ENCODE assay signal across 17 cellular contexts in the genomic region with DNA sequence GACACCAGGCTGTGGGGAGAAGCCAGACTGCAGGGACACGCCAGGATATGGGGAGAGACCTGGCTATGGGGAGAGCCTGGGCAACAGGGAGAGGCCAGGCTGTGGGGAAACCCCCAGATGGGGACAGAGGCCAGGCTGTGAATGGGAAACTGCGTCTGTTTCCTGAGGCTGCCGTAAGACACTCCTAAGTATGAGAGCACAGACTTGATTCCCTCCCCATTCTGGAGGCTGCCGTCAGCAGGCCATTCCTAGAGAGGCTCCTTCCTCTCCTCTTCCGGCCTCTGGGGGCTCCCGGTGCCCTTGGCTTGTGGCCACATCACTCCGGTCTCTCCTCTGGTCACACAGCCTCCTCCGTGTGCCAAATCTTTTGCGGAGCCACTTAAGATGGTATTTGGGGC.
"Had no signal": no experiment of that assay in that cellular context is flagged by ENCODE, and none has a peak within 500 bp of the region (broad histone marks: within the 10 kb centered on the region; RNA-seq: fewer than 3 reads in every experiment).

No MANE protein-coding gene starts in this region.

- H3K36me3 ChIP-seq: brain microvascular endothelial cell, right atrium auricular region had no signal

- DNase-seq: activated CD4-positive, alpha-beta T cell treated with anti-CD3 and anti-CD28 coated beads, Interleukin-2, amount 50 U/mL, for 1 hour; activated T-cell treated with anti-CD3 and anti-CD28 coated beads for 4 hours; brain microvascular endothelial cell; esophagus squamous epithelium; foreskin melanocyte; SW 1271 had no signal

- FAIRE-seq: endometrium, islet of Langerhans had no signal

- H3K36me3 Mint-ChIP-seq: activated naive CD4-positive, alpha-beta T cell treated with anti-CD3 and anti-CD28 coated beads, Interleukin-2, amount 50 U/mL, for 72 hours had no signal

- H3K27ac ChIP-seq: brain microvascular endothelial cell, esophagus squamous epithelium, neutrophil had no signal

- H3K9me3 ChIP-seq: esophagus squamous epithelium, neutrophil, right atrium auricular region had no signal

- H3K4me1 ChIP-seq: right atrium auricular region had no signal

- H3K27me3 ChIP-seq: brain microvascular endothelial cell, esophagus squamous epithelium, neutrophil, right atrium auricular region had no signal

- H3K4me3 ChIP-seq: esophagus squamous epithelium, right atrium auricular region, smooth muscle cell had no signal

- H3K4me2 ChIP-seq: smooth muscle cell had no signal

- H3K4me3 Mint-ChIP-seq: mesothelial cell of epicardium; stimulated activated effector memory CD8-positive, alpha-beta T cell treated with anti-CD3 and anti-CD28 coated beads, Interleukin-12 subunit alpha, Interleukin-12 subunit beta, amount 100 ng/mL, for 72 hours; T-helper 2 cell treated with Interferon-gamma antibody and Interleukin-4, amounts not matched to agents 5 μg/mL and 100 μg/mL, for 36 hours; type B pancreatic cell had no signal

- H3K4me1 Mint-ChIP-seq: stimulated activated effector memory CD8-positive, alpha-beta T cell treated with anti-CD3 and anti-CD28 coated beads, Interleukin-12 subunit alpha, Interleukin-12 subunit beta, amount 100 ng/mL, for 72 hours had no signal

- ATAC-seq: activated naive CD4-positive, alpha-beta T cell treated with anti-CD3 and anti-CD28 coated beads, Interleukin-2, amount 50 U/mL, for 72 hours; stimulated activated effector memory CD8-positive, alpha-beta T cell treated with anti-CD3 and anti-CD28 coated beads, Interleukin-12 subunit alpha, Interleukin-12 subunit beta, amount 100 ng/mL, for 72 hours had no signal

- H3K27ac Mint-ChIP-seq: activated naive CD4-positive, alpha-beta T cell treated with anti-CD3 and anti-CD28 coated beads, Interleukin-2, amount 50 U/mL, for 72 hours; activated T-helper 2 cell treated with anti-CD3 and anti-CD28 coated beads, Interferon-gamma antibody, Interleukin-2, Interleukin-4, amounts not matched to agents 10 μg/mL and 5 μg/mL and 100 μg/mL, durations not matched to agents 14 hours and 24 hours and 36 hours; mesothelial cell of epicardium; stimulated activated effector memory CD8-positive, alpha-beta T cell treated with anti-CD3 and anti-CD28 coated beads, Interleukin-12 subunit alpha, Interleukin-12 subunit beta, amount 100 ng/mL, for 72 hours; T-helper 2 cell treated with Interferon-gamma antibody and Interleukin-4, amounts not matched to agents 5 μg/mL and 100 μg/mL, for 36 hours; type B pancreatic cell had no signal

- H3K9me3 Mint-ChIP-seq: activated naive CD4-positive, alpha-beta T cell treated with anti-CD3 and anti-CD28 coated beads, Interleukin-2, amount 50 U/mL, for 72 hours; activated T-helper 2 cell treated with anti-CD3 and anti-CD28 coated beads, Interferon-gamma antibody, Interleukin-2, Interleukin-4, amounts not matched to agents 10 μg/mL and 5 μg/mL and 100 μg/mL, durations not matched to agents 14 hours and 24 hours and 36 hours; stimulated activated effector memory CD8-positive, alpha-beta T cell treated with anti-CD3 and anti-CD28 coated beads, Interleukin-12 subunit alpha, Interleukin-12 subunit beta, amount 100 ng/mL, for 72 hours; T-helper 2 cell treated with Interferon-gamma antibody and Interleukin-4, amounts not matched to agents 5 μg/mL and 100 μg/mL, for 36 hours; type B pancreatic cell had no signal

- H3K27me3 Mint-ChIP-seq: type B pancreatic cell had no signal
